Comparison of ENCODE assay signal across 1 cellular context in the genomic region with DNA sequence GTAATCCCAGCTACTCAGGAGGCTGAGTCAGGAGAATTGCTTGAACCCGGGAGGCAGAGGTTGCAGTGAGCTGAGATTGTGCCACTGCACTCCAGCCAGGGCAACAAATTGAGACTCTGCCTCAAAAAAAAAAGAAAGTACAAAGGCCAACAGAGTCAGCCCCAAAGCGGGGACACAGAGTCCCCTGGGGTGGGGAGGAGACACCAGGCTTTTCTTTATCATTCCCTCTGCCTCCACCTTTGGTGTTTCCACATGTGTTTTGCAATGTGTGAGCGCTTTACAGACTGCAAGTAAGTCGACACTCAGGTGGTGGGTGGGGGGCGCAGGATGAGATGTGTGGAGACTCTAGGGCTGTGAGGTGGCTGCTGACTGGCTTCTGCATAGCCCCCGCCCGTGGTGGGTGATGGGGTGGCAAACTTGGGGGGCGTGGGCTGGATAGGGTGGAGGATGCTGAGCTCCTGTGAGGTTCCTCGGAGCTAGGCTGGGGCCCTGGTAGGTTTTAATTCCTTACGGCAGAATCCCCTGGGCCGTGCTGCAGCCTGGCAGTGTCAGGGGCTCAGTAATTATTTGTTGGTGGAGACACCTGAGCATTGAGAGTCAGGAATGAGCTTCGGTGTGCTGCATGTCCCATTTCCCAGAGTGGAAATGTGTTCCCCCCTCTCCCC.
TF ChIP-seq lines count a peak whose summit lies in the region.

No MANE protein-coding gene starts in this region.

TF ChIP-seq in GM23338, 12 proteins besides CTCF, POLR2A, EP300 and RAD21 (continued from another document):
- TF ChIP-seq, protein P1, sequence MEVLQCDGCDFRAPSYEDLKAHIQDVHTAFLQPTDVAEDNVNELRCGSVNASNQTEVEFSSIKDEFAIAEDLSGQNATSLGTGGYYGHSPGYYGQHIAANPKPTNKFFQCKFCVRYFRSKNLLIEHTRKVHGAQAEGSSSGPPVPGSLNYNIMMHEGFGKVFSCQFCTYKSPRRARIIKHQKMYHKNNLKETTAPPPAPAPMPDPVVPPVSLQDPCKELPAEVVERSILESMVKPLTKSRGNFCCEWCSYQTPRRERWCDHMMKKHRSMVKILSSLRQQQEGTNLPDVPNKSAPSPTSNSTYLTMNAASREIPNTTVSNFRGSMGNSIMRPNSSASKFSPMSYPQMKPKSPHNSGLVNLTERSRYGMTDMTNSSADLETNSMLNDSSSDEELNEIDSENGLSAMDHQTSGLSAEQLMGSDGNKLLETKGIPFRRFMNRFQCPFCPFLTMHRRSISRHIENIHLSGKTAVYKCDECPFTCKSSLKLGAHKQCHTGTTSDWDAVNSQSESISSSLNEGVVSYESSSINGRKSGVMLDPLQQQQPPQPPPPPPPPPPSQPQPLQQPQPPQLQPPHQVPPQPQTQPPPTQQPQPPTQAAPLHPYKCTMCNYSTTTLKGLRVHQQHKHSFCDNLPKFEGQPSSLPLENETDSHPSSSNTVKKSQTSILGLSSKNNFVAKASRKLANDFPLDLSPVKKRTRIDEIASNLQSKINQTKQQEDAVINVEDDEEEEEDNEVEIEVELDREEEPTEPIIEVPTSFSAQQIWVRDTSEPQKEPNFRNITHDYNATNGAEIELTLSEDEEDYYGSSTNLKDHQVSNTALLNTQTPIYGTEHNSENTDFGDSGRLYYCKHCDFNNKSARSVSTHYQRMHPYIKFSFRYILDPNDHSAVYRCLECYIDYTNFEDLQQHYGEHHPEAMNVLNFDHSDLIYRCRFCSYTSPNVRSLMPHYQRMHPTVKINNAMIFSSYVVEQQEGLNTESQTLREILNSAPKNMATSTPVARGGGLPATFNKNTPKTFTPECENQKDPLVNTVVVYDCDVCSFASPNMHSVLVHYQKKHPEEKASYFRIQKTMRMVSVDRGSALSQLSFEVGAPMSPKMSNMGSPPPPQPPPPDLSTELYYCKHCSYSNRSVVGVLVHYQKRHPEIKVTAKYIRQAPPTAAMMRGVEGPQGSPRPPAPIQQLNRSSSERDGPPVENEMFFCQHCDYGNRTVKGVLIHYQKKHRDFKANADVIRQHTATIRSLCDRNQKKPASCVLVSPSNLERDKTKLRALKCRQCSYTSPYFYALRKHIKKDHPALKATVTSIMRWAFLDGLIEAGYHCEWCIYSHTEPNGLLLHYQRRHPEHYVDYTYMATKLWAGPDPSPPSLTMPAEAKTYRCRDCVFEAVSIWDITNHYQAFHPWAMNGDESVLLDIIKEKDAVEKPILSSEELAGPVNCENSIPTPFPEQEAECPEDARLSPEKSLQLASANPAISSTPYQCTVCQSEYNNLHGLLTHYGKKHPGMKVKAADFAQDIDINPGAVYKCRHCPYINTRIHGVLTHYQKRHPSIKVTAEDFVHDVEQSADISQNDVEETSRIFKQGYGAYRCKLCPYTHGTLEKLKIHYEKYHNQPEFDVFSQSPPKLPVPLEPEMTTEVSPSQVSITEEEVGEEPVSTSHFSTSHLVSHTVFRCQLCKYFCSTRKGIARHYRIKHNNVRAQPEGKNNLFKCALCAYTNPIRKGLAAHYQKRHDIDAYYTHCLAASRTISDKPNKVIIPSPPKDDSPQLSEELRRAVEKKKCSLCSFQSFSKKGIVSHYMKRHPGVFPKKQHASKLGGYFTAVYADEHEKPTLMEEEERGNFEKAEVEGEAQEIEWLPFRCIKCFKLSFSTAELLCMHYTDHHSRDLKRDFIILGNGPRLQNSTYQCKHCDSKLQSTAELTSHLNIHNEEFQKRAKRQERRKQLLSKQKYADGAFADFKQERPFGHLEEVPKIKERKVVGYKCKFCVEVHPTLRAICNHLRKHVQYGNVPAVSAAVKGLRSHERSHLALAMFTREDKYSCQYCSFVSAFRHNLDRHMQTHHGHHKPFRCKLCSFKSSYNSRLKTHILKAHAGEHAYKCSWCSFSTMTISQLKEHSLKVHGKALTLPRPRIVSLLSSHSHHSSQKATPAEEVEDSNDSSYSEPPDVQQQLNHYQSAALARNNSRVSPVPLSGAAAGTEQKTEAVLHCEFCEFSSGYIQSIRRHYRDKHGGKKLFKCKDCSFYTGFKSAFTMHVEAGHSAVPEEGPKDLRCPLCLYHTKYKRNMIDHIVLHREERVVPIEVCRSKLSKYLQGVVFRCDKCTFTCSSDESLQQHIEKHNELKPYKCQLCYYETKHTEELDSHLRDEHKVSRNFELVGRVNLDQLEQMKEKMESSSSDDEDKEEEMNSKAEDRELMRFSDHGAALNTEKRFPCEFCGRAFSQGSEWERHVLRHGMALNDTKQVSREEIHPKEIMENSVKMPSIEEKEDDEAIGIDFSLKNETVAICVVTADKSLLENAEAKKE (CRISPR knock-in tag; IDR thresholded peaks at IDR 0.05), result no peak
- no peak for TF ChIP-seq POLR2AphosphoS5 (IDR thresholded peaks at IDR 0.05; ENCODE audit: low read depth)
- no peak for TF ChIP-seq EZH2phosphoT487 (IDR thresholded peaks at IDR 0.05; ENCODE audit: unreplicated experiment)
- no peak for TF ChIP-seq EZH2 (IDR thresholded peaks at IDR 0.05; ENCODE audit: low read depth, unreplicated experiment)
- no peak for TF ChIP-seq CREB1 (CRISPR knock-in tag; IDR thresholded peaks at IDR 0.05; ENCODE audit: low read depth)
- TF ChIP-seq STAT1 (IDR thresholded peaks at IDR 0.05; ENCODE audit: unreplicated experiment), result no peak
- TF ChIP-seq, protein P2, sequence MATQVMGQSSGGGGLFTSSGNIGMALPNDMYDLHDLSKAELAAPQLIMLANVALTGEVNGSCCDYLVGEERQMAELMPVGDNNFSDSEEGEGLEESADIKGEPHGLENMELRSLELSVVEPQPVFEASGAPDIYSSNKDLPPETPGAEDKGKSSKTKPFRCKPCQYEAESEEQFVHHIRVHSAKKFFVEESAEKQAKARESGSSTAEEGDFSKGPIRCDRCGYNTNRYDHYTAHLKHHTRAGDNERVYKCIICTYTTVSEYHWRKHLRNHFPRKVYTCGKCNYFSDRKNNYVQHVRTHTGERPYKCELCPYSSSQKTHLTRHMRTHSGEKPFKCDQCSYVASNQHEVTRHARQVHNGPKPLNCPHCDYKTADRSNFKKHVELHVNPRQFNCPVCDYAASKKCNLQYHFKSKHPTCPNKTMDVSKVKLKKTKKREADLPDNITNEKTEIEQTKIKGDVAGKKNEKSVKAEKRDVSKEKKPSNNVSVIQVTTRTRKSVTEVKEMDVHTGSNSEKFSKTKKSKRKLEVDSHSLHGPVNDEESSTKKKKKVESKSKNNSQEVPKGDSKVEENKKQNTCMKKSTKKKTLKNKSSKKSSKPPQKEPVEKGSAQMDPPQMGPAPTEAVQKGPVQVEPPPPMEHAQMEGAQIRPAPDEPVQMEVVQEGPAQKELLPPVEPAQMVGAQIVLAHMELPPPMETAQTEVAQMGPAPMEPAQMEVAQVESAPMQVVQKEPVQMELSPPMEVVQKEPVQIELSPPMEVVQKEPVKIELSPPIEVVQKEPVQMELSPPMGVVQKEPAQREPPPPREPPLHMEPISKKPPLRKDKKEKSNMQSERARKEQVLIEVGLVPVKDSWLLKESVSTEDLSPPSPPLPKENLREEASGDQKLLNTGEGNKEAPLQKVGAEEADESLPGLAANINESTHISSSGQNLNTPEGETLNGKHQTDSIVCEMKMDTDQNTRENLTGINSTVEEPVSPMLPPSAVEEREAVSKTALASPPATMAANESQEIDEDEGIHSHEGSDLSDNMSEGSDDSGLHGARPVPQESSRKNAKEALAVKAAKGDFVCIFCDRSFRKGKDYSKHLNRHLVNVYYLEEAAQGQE (IDR thresholded peaks at IDR 0.05; ENCODE audit: unreplicated experiment), result no peak
